In genomic region chr12:7189398-7190267, GRCh38 we compare ENCODE assay signal across 1 cellular context.
TF ChIP-seq lines count a peak whose summit lies in the region.

PEX5 (plus strand) TSS chr12:7189686; CDS start chr12:7190378, 692 bp downstream.

TF ChIP-seq in K562, 482 proteins besides CTCF, POLR2A, EP300 and RAD21 (continued from another document and continues in another):
- 0 out of 6 replicates have a peak, but pooled peaks of 1 of the 3 experiments have one; percentile 22 for TF ChIP-seq ZBTB11 (CRISPR knock-in tag; IDR thresholded peaks at IDR 0.05)
- no peak for TF ChIP-seq FOXK2 (conservative IDR thresholded peaks at IDR 0.05 in 1 of 2, IDR thresholded peaks at IDR 0.05 in 1 of 2; ENCODE audit: low read depth in 2 of 2)
- no peak for TF ChIP-seq ZBTB33 (CRISPR knock-in tag; IDR thresholded peaks at IDR 0.05)
- TF ChIP-seq THRB (CRISPR knock-in tag; conservative IDR thresholded peaks at IDR 0.05), result no peak
- TF ChIP-seq SMARCA5 (IDR thresholded peaks at IDR 0.05), result no peak; the same call in 1 of the 2 replicates
- 0 out of 4 replicates have a peak, but pooled peaks of 1 of the 2 experiments have one; percentile 30 for TF ChIP-seq NRF1 (conservative IDR thresholded peaks at IDR 0.05 in 1 of 2, IDR thresholded peaks at IDR 0.05 in 1 of 2)
- TF ChIP-seq CXXC5 (CRISPR knock-in tag; IDR thresholded peaks at IDR 0.05), result peak; percentile 89
- TF ChIP-seq ZBED1 (IDR thresholded peaks at IDR 0.05), result no peak
- TF ChIP-seq FOXK1 (CRISPR knock-in tag; IDR thresholded peaks at IDR 0.05; ENCODE audit: borderline replicate concordance), result no peak
- TF ChIP-seq SMAD4 (CRISPR knock-in tag; conservative IDR thresholded peaks at IDR 0.05), result 0 out of 2 replicates have a peak, but pooled peaks have one; percentile 26
- no peak for TF ChIP-seq ZNF146 (CRISPR knock-in tag; IDR thresholded peaks at IDR 0.05; ENCODE audit: unreplicated experiment)
- TF ChIP-seq ZNF165 (CRISPR knock-in tag; IDR thresholded peaks at IDR 0.05; ENCODE audit: borderline replicate concordance), result no peak
- TF ChIP-seq TRIM25 (IDR thresholded peaks at IDR 0.05; ENCODE audit: borderline replicate concordance), result no peak
- TF ChIP-seq CCAR2 (IDR thresholded peaks at IDR 0.05; ENCODE audit: low read depth, low read length), result no peak
- peak; percentile 70 for TF ChIP-seq GABPA (tag; conservative IDR thresholded peaks at IDR 0.05; ENCODE audit: low read depth)
- TF ChIP-seq NBN (IDR thresholded peaks at IDR 0.05; ENCODE audit: low read depth), result no peak
- peak; percentile 49; the same call in 1 of the 2 replicates for TF ChIP-seq RNF2 (IDR thresholded peaks at IDR 0.05)
- TF ChIP-seq HMBOX1 (IDR thresholded peaks at IDR 0.05), result no peak
- no peak for TF ChIP-seq DLX4 (CRISPR knock-in tag; IDR thresholded peaks at IDR 0.05)
- TF ChIP-seq ZNF511 (CRISPR knock-in tag; IDR thresholded peaks at IDR 0.05), result no peak
- TF ChIP-seq NR1H2 (CRISPR knock-in tag; IDR thresholded peaks at IDR 0.05), result no peak
- no peak for TF ChIP-seq THAP7 (CRISPR knock-in tag; IDR thresholded peaks at IDR 0.05)
- no peak for TF ChIP-seq NCOA1 (IDR thresholded peaks at IDR 0.05; ENCODE audit: low read depth)
- TF ChIP-seq SNIP1 (IDR thresholded peaks at IDR 0.05; ENCODE audit: low read depth), result peak; percentile 80
- TF ChIP-seq TFE3 (CRISPR knock-in tag; IDR thresholded peaks at IDR 0.05), result no peak
- TF ChIP-seq THRAP3 (IDR thresholded peaks at IDR 0.05; ENCODE audit: borderline replicate concordance), result no peak
- no peak for TF ChIP-seq PHB2 (IDR thresholded peaks at IDR 0.05; ENCODE audit: low read depth)
- TF ChIP-seq PHF8 (IDR thresholded peaks at IDR 0.05; ENCODE audit: borderline replicate concordance, low read length), result peak; percentile 47; the same call in 1 of the 2 replicates
- peak; percentile 74 for TF ChIP-seq ETV5 (CRISPR knock-in tag; IDR thresholded peaks at IDR 0.05; ENCODE audit: low read depth)
- TF ChIP-seq NR2C2 (CRISPR knock-in tag; IDR thresholded peaks at IDR 0.05), result no peak
- peak; percentile 46; the same call in 1 of the 2 replicates for TF ChIP-seq NR2C2 (tag; IDR thresholded peaks at IDR 0.05)
- TF ChIP-seq GTF2A2 (tag; IDR thresholded peaks at IDR 0.05), result no peak
- no peak for TF ChIP-seq ELK1 (CRISPR knock-in tag; IDR thresholded peaks at IDR 0.05)
- TF ChIP-seq HCFC1 (IDR thresholded peaks at IDR 0.05; ENCODE audit: low read depth, low read length), result 0 out of 2 replicates have a peak, but pooled peaks have one; percentile 29
- no peak for TF ChIP-seq ZNF717 (CRISPR knock-in tag; IDR thresholded peaks at IDR 0.05)
- no peak for TF ChIP-seq GTF3C2 (IDR thresholded peaks at IDR 0.05; ENCODE audit: borderline replicate concordance, extremely low read depth, insufficient read length)
- TF ChIP-seq BRCA1 (IDR thresholded peaks at IDR 0.05), result no peak
- no peak for TF ChIP-seq BRCA1 (CRISPR knock-in tag; IDR thresholded peaks at IDR 0.05)
- TF ChIP-seq ZNF398 (CRISPR knock-in tag; IDR thresholded peaks at IDR 0.05), result no peak
- no peak for TF ChIP-seq RBM15 (IDR thresholded peaks at IDR 0.05; ENCODE audit: insufficient read depth, low read length)
- no peak for TF ChIP-seq EWSR1 (IDR thresholded peaks at IDR 0.05; ENCODE audit: borderline replicate concordance, low read depth, partially characterized antibody)
